1 cellular context compared by ENCODE assay signal in genomic region chr2:200222837-200223236, GRCh38.
TF ChIP-seq lines count a peak whose summit lies in the region.

No MANE protein-coding gene starts in this region.

TF ChIP-seq in GM23338, 12 proteins besides CTCF, POLR2A, EP300 and RAD21 (continued from another document):
- no peak for TF ChIP-seq ZNF462 (CRISPR knock-in tag; IDR thresholded peaks at IDR 0.05)
- TF ChIP-seq EZH2phosphoT487 (IDR thresholded peaks at IDR 0.05; ENCODE audit: unreplicated experiment), result no peak
- TF ChIP-seq REST (IDR thresholded peaks at IDR 0.05; ENCODE audit: unreplicated experiment), result no peak
